Comparison of ENCODE assay signal across 8 cellular contexts in the genomic region with DNA sequence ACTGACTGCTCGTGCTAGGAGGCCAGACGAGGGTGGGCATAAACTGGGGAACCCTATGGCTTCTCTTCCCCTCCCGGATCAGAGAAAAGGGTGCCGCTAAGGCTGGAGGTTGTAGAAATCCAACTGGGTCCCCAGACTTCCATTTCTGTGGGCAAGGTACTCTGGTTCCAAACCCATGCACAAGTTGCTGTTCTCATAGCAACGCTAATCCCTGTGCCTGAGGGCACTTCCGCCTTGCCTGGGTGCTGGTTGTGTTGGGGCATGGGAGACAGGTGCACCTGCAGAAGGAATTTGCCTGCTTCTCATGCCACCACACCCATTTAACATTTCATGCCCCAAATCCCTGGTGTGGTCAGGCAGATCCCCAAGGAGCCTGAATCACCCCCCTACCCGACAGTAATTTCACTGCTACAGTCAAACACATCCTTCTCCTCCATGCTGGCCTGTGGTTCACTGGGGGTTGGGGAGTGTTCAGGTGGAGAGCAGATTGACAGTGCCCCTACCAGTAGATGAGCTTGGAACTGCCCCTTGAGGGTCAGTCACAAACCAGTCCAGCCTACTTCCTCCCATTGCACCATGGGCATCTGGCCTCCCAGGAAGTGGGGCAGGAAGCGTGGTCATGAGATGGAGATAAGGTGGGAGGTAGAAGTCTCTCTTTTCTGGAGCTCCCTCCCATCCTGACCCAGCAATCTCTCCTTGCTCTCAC. TPM values are rescaled to one million over a fixed set of nuclear protein-coding genes. Genes with fewer than 3 reads are reported as not detected.
DNase-seq lines count a peak whose midpoint lies in the region; ATAC-seq and TF ChIP-seq lines count a peak whose summit lies in the region.

No MANE protein-coding gene starts in this region.

- no peaks in the 10 kb centered on the region for H3K9me3 Mint-ChIP-seq in activated naive CD4-positive, alpha-beta T cell treated with anti-CD3 and anti-CD28 coated beads, Interleukin-2, amount 50 U/mL, for 24 hours

- peak overlapping the region; percentile 90 for H3K4me2 ChIP-seq in hepatocyte

- H3K4me3 ChIP-seq in AG10803 (ENCODE audit: low read length): peak overlapping the region; percentile 78
- peak overlapping the region; percentile 75 for H3K4me3 ChIP-seq in GM12875 (ENCODE audit: low read depth, low read length)
- peak overlapping the region; percentile 86 for H3K4me3 ChIP-seq in hepatocyte
- peak overlapping the region; percentile 75 for H3K4me3 ChIP-seq in skeletal muscle cell (ENCODE audit: low read depth, low read length)

- H3K4me3 Mint-ChIP-seq in activated naive CD4-positive, alpha-beta T cell treated with anti-CD3 and anti-CD28 coated beads, Interleukin-2, amount 50 U/mL, for 24 hours: peak overlapping the region; percentile 94

- DNase-seq in AG10803 (ENCODE audit: low read depth): peak; percentile 11
- DNase-seq in NCI-H2196 treated with DMSO at 0.1 percent for 48 hours (lab: John Stamatoyannopoulos, UW; ENCODE audit: unreplicated experiment): peak; percentile 10
- DNase-seq in hepatocyte (ENCODE audit: low spot score): peak; percentile 43
- DNase-seq in skeletal muscle cell (ENCODE audit: low read depth): no peak
- DNase-seq in NCI-H2227 (lab: John Stamatoyannopoulos, UW; ENCODE audit: unreplicated experiment): no peak

- no peaks in the 10 kb centered on the region for H3K9me3 ChIP-seq in hepatocyte (ENCODE audit: low read depth)

- H2AFZ ChIP-seq in hepatocyte: peak overlapping the region; percentile 65

- peaks cover 55% of the 10 kb centered on the region for H3K4me1 Mint-ChIP-seq in activated naive CD4-positive, alpha-beta T cell treated with anti-CD3 and anti-CD28 coated beads, Interleukin-2, amount 50 U/mL, for 24 hours

- no peaks in the 10 kb centered on the region for H3K27me3 Mint-ChIP-seq in activated naive CD4-positive, alpha-beta T cell treated with anti-CD3 and anti-CD28 coated beads, Interleukin-2, amount 50 U/mL, for 24 hours

- peaks cover 6% of the 10 kb centered on the region for H3K36me3 Mint-ChIP-seq in activated naive CD4-positive, alpha-beta T cell treated with anti-CD3 and anti-CD28 coated beads, Interleukin-2, amount 50 U/mL, for 24 hours

- no peak for TF ChIP-seq CTCF in AG10803 (conservative IDR thresholded peaks at IDR 0.05; ENCODE audit: low read length)
- TF ChIP-seq CTCF in GM12875 (IDR thresholded peaks at IDR 0.05; ENCODE audit: borderline replicate concordance, insufficient read depth, low read depth, low read length): no peak
- no peak for TF ChIP-seq CTCF in hepatocyte (IDR thresholded peaks at IDR 0.05; ENCODE audit: poor library complexity)

- H3K4me1 ChIP-seq in hepatocyte (ENCODE audit: insufficient read depth): peaks cover 21% of the 10 kb centered on the region

- H4K20me1 ChIP-seq in hepatocyte (ENCODE audit: insufficient read depth, poor library complexity, severe bottlenecking): no peaks in the 10 kb centered on the region

- H3K9me2 ChIP-seq in hepatocyte (replicated peaks; ENCODE audit: insufficient read depth): no peaks in the 10 kb centered on the region

- H3K27me3 ChIP-seq in hepatocyte: no peaks in the 10 kb centered on the region

- peak overlapping the region; percentile 82 for H3K27ac Mint-ChIP-seq in activated naive CD4-positive, alpha-beta T cell treated with anti-CD3 and anti-CD28 coated beads, Interleukin-2, amount 50 U/mL, for 24 hours

- WGBS in hepatocyte (ENCODE audit: low lambda C conversion rate, missing lambda C conversion rate): 19% methylated on average over 8 of the region's 8 CpGs

- H3K27ac ChIP-seq in hepatocyte: peak overlapping the region; percentile 60

- no peak for ATAC-seq in GM18511 (IDR thresholded peaks at IDR 0.05; ENCODE audit: unreplicated experiment)

- peaks cover 19% of the 10 kb centered on the region for H3K79me2 ChIP-seq in hepatocyte

- H3K36me3 ChIP-seq in hepatocyte (replicated peaks; ENCODE audit: insufficient read depth, low read depth): no peaks in the 10 kb centered on the region

RNA-seq across cellular contexts. Expression of a gene that starts 1.2 kb away (rescaled TPM):
- total RNA-seq in hepatocyte: 5.2 and 9.7 TPM in 2 replicates
- polyA plus RNA-seq in hepatocyte: 7.4 and 10.2 TPM in 2 replicates

RNA-seq across cellular contexts. Expression of a gene that starts 6.7 kb away (rescaled TPM):
- total RNA-seq in hepatocyte: 27.5 and 28.1 TPM in 2 replicates
- polyA plus RNA-seq in hepatocyte: 76.2 and 82.7 TPM in 2 replicates

RNA-seq across cellular contexts. Expression of a gene that starts 13.1 kb away (rescaled TPM):
- 10.9 and 25.3 TPM in 2 replicates for total RNA-seq in hepatocyte
- 16.4 and 19.8 TPM in 2 replicates for polyA plus RNA-seq in hepatocyte

RNA-seq across cellular contexts. Expression of a gene that starts 23.6 kb away (rescaled TPM):
- total RNA-seq in hepatocyte: 10.9 and 11.9 TPM in 2 replicates
- 34.5 and 37.7 TPM in 2 replicates for polyA plus RNA-seq in hepatocyte

RNA-seq across cellular contexts. Expression of a gene that starts 40.5 kb away (rescaled TPM):
- total RNA-seq in hepatocyte: not detected in 2 replicates
- polyA plus RNA-seq in hepatocyte: 0.45 and 0.99 TPM in 2 replicates

Comparison
In these comparisons a context has a peak if more than half of its experiments do, and no peak if none do; other contexts are left out.
1. DNase-seq: peak in AG10803 (single experiment), NCI-H2196 treated with DMSO at 0.1 percent for 48 hours (single experiment) and hepatocyte (single experiment); none in skeletal muscle cell (single experiment) and NCI-H2227 (single experiment).
2. Peak in every context shown above with its lines, with median percentiles within 50 percentile points of each other: H3K4me3 ChIP-seq.